Comparison of ENCODE assay signal across 10 cellular contexts in the genomic region with DNA sequence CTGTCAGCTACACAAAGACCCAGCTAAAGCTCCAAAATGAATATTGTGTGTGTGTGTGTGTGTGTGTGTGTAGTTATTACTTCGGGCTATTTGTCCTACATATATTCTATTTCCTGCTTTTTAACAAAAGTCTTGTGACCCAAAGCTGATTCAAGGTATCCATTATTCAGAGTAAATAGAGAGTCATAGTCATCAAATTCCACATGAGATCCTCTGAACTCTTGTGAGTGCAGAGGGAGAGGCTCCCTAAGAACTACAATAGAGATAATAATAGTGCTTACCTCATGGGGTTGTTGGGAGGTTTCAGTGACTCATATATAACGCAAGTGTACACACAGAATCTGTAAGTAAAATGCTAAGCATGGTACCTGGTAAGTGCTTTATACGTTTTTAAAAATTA. TPM values are rescaled to one million over a fixed set of nuclear protein-coding genes. Genes with fewer than 3 reads are reported as not detected.
DNase-seq lines count a peak whose midpoint lies in the region; ATAC-seq and TF ChIP-seq lines count a peak whose summit lies in the region.
"Had no signal": no experiment of that assay in that cellular context is flagged by ENCODE, and none has a peak within 500 bp of the region (broad histone marks: within the 10 kb centered on the region; RNA-seq: fewer than 3 reads in every experiment).

No MANE protein-coding gene starts in this region.

- no peak for ATAC-seq in naive B cell (ENCODE audit: low read depth in 2 of 2)
- ATAC-seq in HG03571 (IDR thresholded peaks at IDR 0.05; ENCODE audit: unreplicated experiment), result no peak
- no peak for ATAC-seq in GM21723 (IDR thresholded peaks at IDR 0.05; ENCODE audit: unreplicated experiment)

- H3K4me3 Mint-ChIP-seq in brain, result no peak overlapping the region
- peak overlapping the region in 7 of 8 donors; percentile 69 to 92 (median 83) for H3K4me3 Mint-ChIP-seq in naive B cell
- H3K4me3 Mint-ChIP-seq: activated naive CD4-positive, alpha-beta T cell treated with anti-CD3 and anti-CD28 coated beads for 36 hours had no signal

- no peak for TF ChIP-seq CTCF in brain (conservative IDR thresholded peaks at IDR 0.05)

- peak; percentile 78 for DNase-seq in EL
- peak; percentile 78 for DNase-seq in NCI-H146 treated with DMSO at 0.1 percent for 48 hours (lab: John Stamatoyannopoulos, UW; ENCODE audit: unreplicated experiment)
- DNase-seq in naive B cell, result no peak
- no peak for DNase-seq in activated effector memory CD4-positive, alpha-beta T cell treated with Interleukin-2 at 50 U/mL for 16 hours
- DNase-seq in T-helper 2 cell, result no peak
- DNase-seq: activated naive CD4-positive, alpha-beta T cell treated with anti-CD3 and anti-CD28 coated beads for 36 hours; midbrain had no signal

- H3K27me3 Mint-ChIP-seq in brain, result peaks cover 3% of the 10 kb centered on the region
- H3K27me3 Mint-ChIP-seq in naive B cell, result no peaks in the 10 kb centered on the region

- H3K9me3 Mint-ChIP-seq in brain, result no peaks in the 10 kb centered on the region
- peaks cover 0 to 3% (median 0%) of the 10 kb centered on the region in 7 donors for H3K9me3 Mint-ChIP-seq in naive B cell
- H3K9me3 Mint-ChIP-seq: activated naive CD4-positive, alpha-beta T cell treated with anti-CD3 and anti-CD28 coated beads for 36 hours had no signal

- peaks cover 40% of the 10 kb centered on the region for H3K4me1 Mint-ChIP-seq in brain
- peaks cover 44 to 96% (median 78%) of the 10 kb centered on the region in 3 donors for H3K4me1 Mint-ChIP-seq in naive B cell

- H3K36me3 Mint-ChIP-seq in brain (no peaks in the 10 kb centered on the region), naive B cell (no peaks in the 10 kb centered on the region)

- peak overlapping the region; percentile 12 to 93 (median 56) for H3K27ac Mint-ChIP-seq in brain
- peak overlapping the region; percentile 99 for H3K27ac Mint-ChIP-seq in naive B cell
- H3K27ac Mint-ChIP-seq: activated naive CD4-positive, alpha-beta T cell treated with anti-CD3 and anti-CD28 coated beads for 36 hours had no signal

RNA-seq across cellular contexts. Expression of gene GPCPD1, which starts 43.8 kb away (rescaled TPM):
- polyA plus RNA-seq in brain (ENCODE audit: insufficient read depth, low read depth, low replicate concordance), result 4.5 TPM
- polyA plus RNA-seq in naive B cell (ENCODE audit: low read depth in 6 of 6), result 10 to 100 TPM; 39.5 to 60.5 (median 50.7) TPM

Comparison
In these comparisons a context has a peak if more than half of its experiments do, and no peak if none do; other contexts are left out.
1. DNase-seq: peak in EL (single experiment) and NCI-H146 treated with DMSO at 0.1 percent for 48 hours (single experiment); none in naive B cell (single experiment), activated effector memory CD4-positive, alpha-beta T cell treated with Interleukin-2 at 50 U/mL for 16 hours (single experiment) and T-helper 2 cell (0 of 5).
2. H3K4me3 Mint-ChIP-seq: peak in naive B cell (7 of 8); none in brain (0 of 5).